In the genomic region with DNA sequence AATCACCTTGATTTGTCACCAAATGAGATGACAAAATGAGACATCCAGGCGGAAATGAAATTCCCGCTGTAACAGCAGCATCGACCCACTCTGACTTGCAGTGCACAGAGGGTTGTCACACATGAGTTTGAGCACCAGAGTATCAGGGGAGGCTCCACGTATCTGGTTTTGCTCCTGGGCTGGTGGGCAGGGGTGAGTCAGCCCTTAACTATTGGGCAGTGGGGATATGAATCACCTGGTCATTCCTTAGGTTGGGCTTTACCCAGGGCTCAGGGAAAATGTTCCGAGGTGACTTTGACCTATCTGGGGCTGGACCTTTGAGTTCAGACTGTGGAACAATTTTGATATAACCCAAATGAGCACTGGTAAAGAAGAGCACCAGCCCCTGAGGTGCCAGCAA, we compare ENCODE assay signal across 28 cellular contexts.
"Had no signal": no experiment of that assay in that cellular context is flagged by ENCODE, and none has a peak within 500 bp of the region (broad histone marks: within the 10 kb centered on the region; RNA-seq: fewer than 3 reads in every experiment).

No MANE protein-coding gene starts in this region.

- H3K9me3 Mint-ChIP-seq: activated naive CD8-positive, alpha-beta T cell treated with anti-CD3 and anti-CD28 coated beads, Interleukin-2, amount 10 ng/mL, durations not matched to agents 7 days and 5 days; WTC11 had no signal

- H3K4me1 Mint-ChIP-seq: activated naive CD8-positive, alpha-beta T cell treated with anti-CD3 and anti-CD28 coated beads, Interleukin-2, amount 10 ng/mL, durations not matched to agents 7 days and 5 days; T-helper 17 cell had no signal

- H3K36me3 Mint-ChIP-seq: activated naive CD8-positive, alpha-beta T cell treated with anti-CD3 and anti-CD28 coated beads, Interleukin-2, amount 10 ng/mL, durations not matched to agents 7 days and 5 days; WTC11 had no signal

- H3K27ac ChIP-seq: adrenal gland, breast epithelium, Peyer's patch, RWPE1 had no signal

- ATAC-seq: activated CD8-positive, alpha-beta T cell treated with anti-CD3 and anti-CD28 coated beads, Interleukin-2, amount 10 ng/mL, durations not matched to agents 7 days and 5 days; T-helper 17 cell; WTC11 had no signal

- H3K27ac Mint-ChIP-seq: activated CD8-positive, alpha-beta T cell treated with anti-CD3 and anti-CD28 coated beads, Interleukin-2, amount 10 ng/mL, durations not matched to agents 7 days and 5 days; activated naive CD8-positive, alpha-beta T cell treated with anti-CD3 and anti-CD28 coated beads, Interleukin-2, amount 10 ng/mL, durations not matched to agents 7 days and 5 days; T-helper 17 cell; WTC11 had no signal

- H3K4me3 Mint-ChIP-seq: activated CD8-positive, alpha-beta T cell treated with anti-CD3 and anti-CD28 coated beads, Interleukin-2, amount 10 ng/mL, durations not matched to agents 7 days and 5 days; activated naive CD8-positive, alpha-beta T cell treated with anti-CD3 and anti-CD28 coated beads, Interleukin-2, amount 10 ng/mL, durations not matched to agents 7 days and 5 days; T-helper 17 cell; WTC11 had no signal

- DNase-seq: activated CD4-positive, alpha-beta T cell treated with anti-CD3 and anti-CD28 coated beads for 48 hours; activated CD4-positive, alpha-beta T cell treated with anti-CD3 and anti-CD28 coated beads, Interleukin-2, amount 50 U/mL, for 4 hours; activated CD4-positive, CD25-positive, alpha-beta regulatory T cell treated with anti-CD3 and anti-CD28 coated beads, Interleukin-2, amount 50 U/mL, for 72 hours; activated CD8-positive, alpha-beta memory T cell treated with anti-CD3 and anti-CD28 coated beads, Interleukin-2, amount 50 U/mL, for 48 hours; activated CD8-positive, alpha-beta T cell treated with anti-CD3 and anti-CD28 coated beads, Interleukin-2, amount 10 ng/mL, durations not matched to agents 7 days and 5 days; activated naive CD4-positive, alpha-beta T cell treated with anti-CD3 and anti-CD28 coated beads, Interleukin-2, amount 50 U/mL, for 16 hours; activated naive CD8-positive, alpha-beta T cell treated with anti-CD3 and anti-CD28 coated beads, Interleukin-2, amount 10 ng/mL, durations not matched to agents 7 days and 5 days; activated T-cell treated with anti-CD3 and anti-CD28 coated beads, Interleukin-2, amount 50 U/mL, for 1 hour; adrenal gland; anterior cingulate cortex; caudate nucleus; Kasumi-1; NCI-H1048; NCI-H146; NCI-H1930; NCI-H2171; NCI-H345; NCI-H510A; NCI-H526 treated with DMSO at 0.1 percent for 48 hours; NK-92 treated with Interleukin-12 subunit alpha and Interleukin-12 subunit beta, amount 100 ng/mL, for 24 hours; OCI-M1; Peyer's patch; SHP77 treated with DMSO at 0.1 percent for 48 hours; T-helper 17 cell; T-helper 9 cell had no signal

- H3K4me1 ChIP-seq: adrenal gland, breast epithelium, Peyer's patch had no signal

- H3K4me3 ChIP-seq: adrenal gland, breast epithelium, Peyer's patch had no signal

- H3K9me3 ChIP-seq: adrenal gland, breast epithelium, Peyer's patch had no signal

- H3K27me3 ChIP-seq: adrenal gland, breast epithelium, Peyer's patch had no signal

- H3K36me3 ChIP-seq: adrenal gland, breast epithelium, Peyer's patch had no signal
